11 cellular contexts compared by ENCODE assay signal in genomic region chr15:62545392-62546227, GRCh38.
A peak's percentile ranks its signal among the peaks of the same experiment; 100 is the strongest.
DNase-seq lines count a peak whose midpoint lies in the region; ATAC-seq and TF ChIP-seq lines count a peak whose summit lies in the region.
"Had no signal": no experiment of that assay in that cellular context is flagged by ENCODE, and none has a peak within 500 bp of the region (broad histone marks: within the 10 kb centered on the region; RNA-seq: fewer than 3 reads in every experiment).

No MANE protein-coding gene starts in this region.

- no peaks in the 10 kb centered on the region for H3K36me3 Mint-ChIP-seq in activated T-cell treated with anti-CD3 and anti-CD28 coated beads, Interleukin-2, amount 50 U/mL, for 24 hours (ENCODE audit: low read depth)
- H3K36me3 Mint-ChIP-seq in activated CD4-positive, alpha-beta T cell treated with anti-CD3 and anti-CD28 coated beads for 36 hours (ENCODE audit: low read depth): no peaks in the 10 kb centered on the region

- peaks cover 2% of the 10 kb centered on the region for H3K4me1 Mint-ChIP-seq in activated T-cell treated with anti-CD3 and anti-CD28 coated beads, Interleukin-2, amount 50 U/mL, for 24 hours (ENCODE audit: low read depth)
- no peaks in the 10 kb centered on the region for H3K4me1 Mint-ChIP-seq in activated CD4-positive, alpha-beta T cell treated with anti-CD3 and anti-CD28 coated beads for 36 hours

- POLR2A ChIA-PET in activated CD4-positive, alpha-beta T cell treated with anti-CD3 and anti-CD28 coated beads for 36 hours (lab: Charles Lee): interaction anchor here (0.6 kb wide), 1 partner anchor 26 kb away, joined by 3 read pairs; no protein-coding TSS in a partner anchor

- DNase-seq in AG20443 (ENCODE audit: low spot score): peak; percentile 66
- peak; percentile 17 for DNase-seq in fibroblast of the conjunctiva (ENCODE audit: low read depth)
- peak in 48 of 56 donors; percentile 2 to 77 (median 30) for DNase-seq in nucleus accumbens (lab: John Stamatoyannopoulos, UW)
- no peak for DNase-seq in activated T-cell treated with anti-CD3 and anti-CD28 coated beads, Interleukin-2, amount 50 U/mL, for 24 hours
- no peak for DNase-seq in NCI-H146 (lab: John Stamatoyannopoulos, UW)
- DNase-seq in activated CD4-positive, alpha-beta T cell treated with anti-CD3 and anti-CD28 coated beads for 36 hours: no peak
- no peak for DNase-seq in NCI-H146 treated with DMSO at 0.1 percent for 48 hours (lab: John Stamatoyannopoulos, UW; ENCODE audit: unreplicated experiment)
- DNase-seq: activated naive CD4-positive, alpha-beta T cell treated with anti-CD3 and anti-CD28 coated beads, Interleukin-2, amount 50 U/mL, for 16 hours; NCI-H1436 had no signal

- no peaks in the 10 kb centered on the region for H3K9me3 Mint-ChIP-seq in activated T-cell treated with anti-CD3 and anti-CD28 coated beads, Interleukin-2, amount 50 U/mL, for 24 hours
- no peaks in the 10 kb centered on the region for H3K9me3 Mint-ChIP-seq in activated CD4-positive, alpha-beta T cell treated with anti-CD3 and anti-CD28 coated beads for 36 hours (ENCODE audit: low read depth)
- H3K9me3 Mint-ChIP-seq: T-helper 2 cell treated with Interferon-gamma antibody and Interleukin-4, amounts not matched to agents 5 μg/mL and 100 μg/mL, for 36 hours had no signal

- no peak overlapping the region for H3K4me3 Mint-ChIP-seq in activated T-cell treated with anti-CD3 and anti-CD28 coated beads, Interleukin-2, amount 50 U/mL, for 24 hours
- H3K4me3 Mint-ChIP-seq in activated CD4-positive, alpha-beta T cell treated with anti-CD3 and anti-CD28 coated beads for 36 hours: no peak overlapping the region
- H3K4me3 Mint-ChIP-seq: T-helper 2 cell treated with Interferon-gamma antibody and Interleukin-4, amounts not matched to agents 5 μg/mL and 100 μg/mL, for 36 hours had no signal

- peak; percentile 74 for ATAC-seq in SK-N-SH treated with all-trans-retinoic acid at 6 μM for 48 hours
- ATAC-seq in activated CD4-positive, alpha-beta T cell treated with anti-CD3 and anti-CD28 coated beads for 36 hours: no peak

- no peak overlapping the region for H3K27ac Mint-ChIP-seq in activated T-cell treated with anti-CD3 and anti-CD28 coated beads, Interleukin-2, amount 50 U/mL, for 24 hours
- no peak overlapping the region for H3K27ac Mint-ChIP-seq in activated CD4-positive, alpha-beta T cell treated with anti-CD3 and anti-CD28 coated beads for 36 hours
- H3K27ac Mint-ChIP-seq: T-helper 2 cell treated with Interferon-gamma antibody and Interleukin-4, amounts not matched to agents 5 μg/mL and 100 μg/mL, for 36 hours had no signal

- peaks cover 9% of the 10 kb centered on the region for H3K27me3 Mint-ChIP-seq in activated T-cell treated with anti-CD3 and anti-CD28 coated beads, Interleukin-2, amount 50 U/mL, for 24 hours
- H3K27me3 Mint-ChIP-seq in activated CD4-positive, alpha-beta T cell treated with anti-CD3 and anti-CD28 coated beads for 36 hours: peaks cover 2% of the 10 kb centered on the region

- CTCF ChIA-PET in activated CD4-positive, alpha-beta T cell treated with anti-CD3 and anti-CD28 coated beads for 36 hours (lab: Charles Lee): no interaction called here

- intact Hi-C loops in activated CD4-positive, alpha-beta T cell treated with anti-CD3 and anti-CD28 coated beads for 36 hours (cut with DNase I, micrococcal nuclease): no loop called here

TF ChIP-seq in SK-N-SH treated with all-trans-retinoic acid at 6 μM for 48 hours, 23 proteins besides CTCF, POLR2A, EP300 and RAD21:
- no peak for TF ChIP-seq CREB5 (CRISPR knock-in tag; IDR thresholded peaks at IDR 0.05; ENCODE audit: low read depth)
- TF ChIP-seq ZNF8 (CRISPR knock-in tag; IDR thresholded peaks at IDR 0.05): no peak
- no peak for TF ChIP-seq ZNF70 (CRISPR knock-in tag; IDR thresholded peaks at IDR 0.05)
- no peak for TF ChIP-seq PATZ1 (CRISPR knock-in tag; IDR thresholded peaks at IDR 0.05; ENCODE audit: borderline replicate concordance)

Comparison
In these comparisons a context has a peak if more than half of its experiments do, and no peak if none do; other contexts are left out.
1. DNase-seq: peak in AG20443 (single experiment), fibroblast of the conjunctiva (single experiment) and nucleus accumbens (48 of 56); none in activated T-cell treated with anti-CD3 and anti-CD28 coated beads, Interleukin-2, amount 50 U/mL, for 24 hours (single experiment), NCI-H146 (single experiment), activated CD4-positive, alpha-beta T cell treated with anti-CD3 and anti-CD28 coated beads for 36 hours (single experiment) and NCI-H146 treated with DMSO at 0.1 percent for 48 hours (single experiment).